1 cellular context compared by ENCODE assay signal in the genomic region with DNA sequence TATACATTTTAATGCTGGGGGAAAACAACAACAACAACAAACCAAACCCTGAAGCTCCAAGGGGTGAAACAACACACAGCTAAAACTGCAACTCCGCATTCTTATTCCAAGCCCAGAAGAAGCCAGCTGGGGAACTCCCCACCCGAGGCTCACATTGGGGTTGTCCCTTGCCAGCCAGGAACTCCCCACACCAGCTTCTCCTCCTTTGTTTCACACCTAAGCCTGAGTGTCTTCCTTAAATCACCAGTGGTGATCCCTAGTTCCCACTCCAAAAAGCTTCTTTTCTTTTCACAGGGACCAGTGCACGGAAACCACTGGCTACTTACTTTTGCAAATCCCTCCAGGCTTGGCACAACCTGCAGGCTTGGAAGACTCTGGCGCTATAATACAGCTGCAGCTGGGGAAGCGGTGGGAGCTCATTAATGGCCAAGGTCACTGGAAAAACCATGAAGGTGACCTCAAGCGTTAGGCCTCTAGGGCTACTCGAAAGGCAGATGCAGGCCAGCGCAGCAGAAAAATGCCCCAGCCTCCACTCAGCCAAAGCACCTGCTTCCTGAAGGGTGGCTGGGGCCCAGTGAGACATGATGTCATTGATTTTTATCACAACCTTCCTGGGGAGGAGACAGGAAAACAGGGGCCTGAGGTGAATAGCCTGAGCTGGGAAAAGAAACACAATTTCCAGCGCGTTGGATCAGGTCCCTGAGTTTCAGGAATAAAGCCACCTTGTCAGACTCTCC.
TF ChIP-seq lines count a peak whose summit lies in the region.

No MANE protein-coding gene starts in this region.

TF ChIP-seq in WTC11, 78 proteins besides CTCF, POLR2A, EP300 and RAD21 (continued from another document):
- TF ChIP-seq, protein P1, sequence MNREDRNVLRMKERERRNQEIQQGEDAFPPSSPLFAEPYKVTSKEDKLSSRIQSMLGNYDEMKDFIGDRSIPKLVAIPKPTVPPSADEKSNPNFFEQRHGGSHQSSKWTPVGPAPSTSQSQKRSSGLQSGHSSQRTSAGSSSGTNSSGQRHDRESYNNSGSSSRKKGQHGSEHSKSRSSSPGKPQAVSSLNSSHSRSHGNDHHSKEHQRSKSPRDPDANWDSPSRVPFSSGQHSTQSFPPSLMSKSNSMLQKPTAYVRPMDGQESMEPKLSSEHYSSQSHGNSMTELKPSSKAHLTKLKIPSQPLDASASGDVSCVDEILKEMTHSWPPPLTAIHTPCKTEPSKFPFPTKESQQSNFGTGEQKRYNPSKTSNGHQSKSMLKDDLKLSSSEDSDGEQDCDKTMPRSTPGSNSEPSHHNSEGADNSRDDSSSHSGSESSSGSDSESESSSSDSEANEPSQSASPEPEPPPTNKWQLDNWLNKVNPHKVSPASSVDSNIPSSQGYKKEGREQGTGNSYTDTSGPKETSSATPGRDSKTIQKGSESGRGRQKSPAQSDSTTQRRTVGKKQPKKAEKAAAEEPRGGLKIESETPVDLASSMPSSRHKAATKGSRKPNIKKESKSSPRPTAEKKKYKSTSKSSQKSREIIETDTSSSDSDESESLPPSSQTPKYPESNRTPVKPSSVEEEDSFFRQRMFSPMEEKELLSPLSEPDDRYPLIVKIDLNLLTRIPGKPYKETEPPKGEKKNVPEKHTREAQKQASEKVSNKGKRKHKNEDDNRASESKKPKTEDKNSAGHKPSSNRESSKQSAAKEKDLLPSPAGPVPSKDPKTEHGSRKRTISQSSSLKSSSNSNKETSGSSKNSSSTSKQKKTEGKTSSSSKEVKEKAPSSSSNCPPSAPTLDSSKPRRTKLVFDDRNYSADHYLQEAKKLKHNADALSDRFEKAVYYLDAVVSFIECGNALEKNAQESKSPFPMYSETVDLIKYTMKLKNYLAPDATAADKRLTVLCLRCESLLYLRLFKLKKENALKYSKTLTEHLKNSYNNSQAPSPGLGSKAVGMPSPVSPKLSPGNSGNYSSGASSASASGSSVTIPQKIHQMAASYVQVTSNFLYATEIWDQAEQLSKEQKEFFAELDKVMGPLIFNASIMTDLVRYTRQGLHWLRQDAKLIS (CRISPR knock-in tag; IDR thresholded peaks at IDR 0.05; ENCODE audit: borderline replicate concordance), result no peak
- TF ChIP-seq NR1H2 (CRISPR knock-in tag; IDR thresholded peaks at IDR 0.05) (no peak), GABPB1 (CRISPR knock-in tag; IDR thresholded peaks at IDR 0.05) (no peak), ZNF263 (CRISPR knock-in tag; IDR thresholded peaks at IDR 0.05; ENCODE audit: low read depth) (no peak), HMGA2 (CRISPR knock-in tag; IDR thresholded peaks at IDR 0.05) (no peak)
TF ChIP-seq in WTC11: peak in this region for 0.
